Comparison of ENCODE assay signal across 27 cellular contexts in the genomic region with DNA sequence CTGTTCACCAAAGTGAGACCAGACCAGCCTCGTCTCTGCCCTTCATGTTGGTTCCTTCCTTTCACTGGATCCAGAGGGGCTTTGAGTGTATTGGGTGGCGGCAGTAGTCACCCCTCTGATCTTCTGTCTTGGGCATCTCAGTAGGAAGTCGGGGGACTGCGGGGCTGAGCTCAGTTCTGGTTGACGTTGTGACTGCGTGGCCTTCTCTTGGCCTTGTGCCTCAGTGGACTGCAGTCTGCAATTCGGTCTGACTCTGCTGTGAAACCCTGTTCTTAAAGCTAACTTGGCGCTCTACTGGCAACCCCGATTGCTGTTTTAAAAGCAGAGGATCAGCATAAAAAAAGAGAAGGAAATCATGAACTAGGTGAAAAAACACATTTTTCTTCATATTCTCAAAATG. TPM values are rescaled to one million over a fixed set of nuclear protein-coding genes. Genes with fewer than 3 reads are reported as not detected.
DNase-seq lines count a peak whose midpoint lies in the region; ATAC-seq, FAIRE-seq and TF ChIP-seq lines count a peak whose summit lies in the region.
"Had no signal": no experiment of that assay in that cellular context is flagged by ENCODE, and none has a peak within 500 bp of the region (broad histone marks: within the 10 kb centered on the region; RNA-seq: fewer than 3 reads in every experiment).

No MANE protein-coding gene starts in this region.

- H3K4me1 ChIP-seq in K562 (replicated peaks in 1 of 2; ENCODE audit: control insufficient read depth in 2 of 2, insufficient read depth in 2 of 2, low read length in 2 of 2) (peaks cover 0 to 23% of the 10 kb centered on the region in 2 experiments; a peak in 3 of 5 replicates), osteoblast (ENCODE audit: insufficient read depth, low read length) (no peaks in the 10 kb centered on the region), uterus (no peaks in the 10 kb centered on the region)
- H3K4me1 ChIP-seq: esophagus muscularis mucosa had no signal

- CTCF ChIA-PET in K562 (lab: Yijun Ruan, JAX; ENCODE audit: low intra/inter-chr PET ratio) = no interaction called here

- POLR2A ChIA-PET in K562 (lab: Yijun Ruan, JAX) = interaction anchor here (1.0 kb wide), 1 partner anchor 12 kb away, joined by 4 read pairs; no protein-coding TSS in a partner anchor

- H3K27ac ChIP-seq in K562 (ENCODE audit: extremely low read depth, low read depth, low read length) (no peak overlapping the region), osteoblast (ENCODE audit: low read depth, low read length) (no peak overlapping the region), uterus (no peak overlapping the region)
- H3K27ac ChIP-seq: esophagus muscularis mucosa, lower lobe of right lung had no signal

- H4K20me1 ChIP-seq in K562 (replicated peaks; ENCODE audit: control insufficient read depth, insufficient read depth, low read length) (no peaks in the 10 kb centered on the region), osteoblast (ENCODE audit: insufficient read depth, low read length) (no peaks in the 10 kb centered on the region)

- H3K9ac ChIP-seq in K562 (ENCODE audit: insufficient read depth in 1 of 2, low read depth in 2 of 2, low read length in 2 of 2) = no peak overlapping the region

- no peak overlapping the region for H3K4me3 ChIP-seq in K562
- no peak overlapping the region for H3K4me3 ChIP-seq in osteoblast (ENCODE audit: insufficient read depth, low read length)
- H3K4me3 ChIP-seq in uterus = no peak overlapping the region
- H3K4me3 ChIP-seq: esophagus muscularis mucosa, lower lobe of right lung had no signal

- no TSS peak for BruUV-seq in K562 (replicated peaks; lab: Mats Ljungman, UMichigan)

- in situ Hi-C loops in K562 (cut with MboI) = no loop called here

- DNase-seq in activated naive CD4-positive, alpha-beta T cell treated with anti-CD3 and anti-CD28 coated beads, Interleukin-2, amount 50 U/mL, for 72 hours (ENCODE audit: low spot score in 2 of 2) = peak in 1 of 2 donors; percentile 14
- DNase-seq in activated naive CD4-positive, alpha-beta T cell (lab: John Stamatoyannopoulos, UW) = no peak
- DNase-seq in K562 (ENCODE audit: extremely low read depth in 1 of 4, low spot score in 3 of 4) (no peak), osteoblast (ENCODE audit: insufficient read length, low spot score, missing footprints) (peak; percentile 63), uterus (peak; percentile 2 to 5), NCI-H2029 treated with DMSO at 0.1 percent for 48 hours (lab: John Stamatoyannopoulos, UW) (no peak)
- DNase-seq in activated T-cell treated with anti-CD3 and anti-CD28 coated beads, Interleukin-2, amount 50 U/mL, for 4 hours = no peak
- DNase-seq: activated CD4-positive, alpha-beta T cell treated with anti-CD3 and anti-CD28 coated beads, Interleukin-2, amount 10 ng/mL, durations not matched to agents 24 days and 14 days; activated naive CD8-positive, alpha-beta T cell treated with anti-CD3 and anti-CD28 coated beads for 36 hours; CD8-positive, alpha-beta memory T cell; foreskin fibroblast; HFFc6; NCI-H2107; NCI-H446; occipital lobe; SHP77 treated with DMSO at 0.1 percent for 48 hours; stimulated activated CD4-positive, alpha-beta T cell treated with anti-CD3 and anti-CD28 coated beads, Interleukin-15, amount 100 ng/mL, for 24 hours had no signal

- intact Hi-C loops in K562 (cut with micrococcal nuclease) = loop anchor here (10.0 kb wide), 1 partner anchor 46 kb away; no protein-coding TSS in a partner anchor
- intact Hi-C loops in uterus (cut with DNase I; ENCODE audit: low total_unique reads) = no loop called here

- H3K36me3 Mint-ChIP-seq in activated naive CD4-positive, alpha-beta T cell treated with anti-CD3 and anti-CD28 coated beads, Interleukin-2, amount 50 U/mL, for 72 hours = peaks cover 3 to 7% of the 10 kb centered on the region in 2 donors
- peaks cover 29% of the 10 kb centered on the region for H3K36me3 Mint-ChIP-seq in activated T-cell treated with anti-CD3 and anti-CD28 coated beads, Interleukin-2, amount 50 U/mL, for 4 hours (ENCODE audit: insufficient read depth)

- no peak overlapping the region for H3K4me2 ChIP-seq in K562 (ENCODE audit: insufficient read depth, low read length)
- no peak overlapping the region for H3K4me2 ChIP-seq in osteoblast (ENCODE audit: insufficient read depth, low read length)

- H3K79me2 ChIP-seq in K562 (ENCODE audit: control insufficient read depth, insufficient read depth, low read length) = no peaks in the 10 kb centered on the region
- no peaks in the 10 kb centered on the region for H3K79me2 ChIP-seq in osteoblast (ENCODE audit: insufficient read depth, low read length)

- H3K36me3 ChIP-seq in K562 (ENCODE audit: control insufficient read depth, insufficient read depth, low read length) (no peaks in the 10 kb centered on the region), osteoblast (ENCODE audit: insufficient read depth, low read length) (no peaks in the 10 kb centered on the region), uterus (no peaks in the 10 kb centered on the region)

- H2AFZ ChIP-seq in K562 (ENCODE audit: low read depth, low read length) (peak overlapping the region; percentile 54; the same call in 1 of the 2 replicates), osteoblast (ENCODE audit: low read length) (no peak overlapping the region)

- H3K4me1 Mint-ChIP-seq in activated T-cell treated with anti-CD3 and anti-CD28 coated beads, Interleukin-2, amount 50 U/mL, for 4 hours (ENCODE audit: low read depth) = no peaks in the 10 kb centered on the region
- H3K4me1 Mint-ChIP-seq: activated CD4-positive, alpha-beta T cell treated with anti-CD3 and anti-CD28 coated beads, Interleukin-2, amount 10 ng/mL, durations not matched to agents 24 days and 14 days; activated T-helper 17 cell treated with anti-CD3 and anti-CD28 coated beads, Interleukin-2, amount 50 U/mL, for 72 hours; CD8-positive, alpha-beta memory T cell; central memory CD8-positive, alpha-beta T cell; stimulated activated memory B cell treated with anti-CD40 and anti-IgM and Interleukin-4, amounts not matched to agents 10 μg/mL and 1 μg/mL and 100 μg/mL, for 72 hours had no signal

- H3K9me3 ChIP-seq in K562 (replicated peaks; ENCODE audit: control insufficient read depth, insufficient read depth, low read depth, low read length) (no peaks in the 10 kb centered on the region), osteoblast (ENCODE audit: low read depth, low read length) (no peaks in the 10 kb centered on the region), uterus (no peaks in the 10 kb centered on the region)
- H3K9me3 ChIP-seq: esophagus muscularis mucosa, lower lobe of right lung had no signal

- TF ChIP-seq RAD21 in K562 (CRISPR knock-in tag; conservative IDR thresholded peaks at IDR 0.05 in 1 of 2, IDR thresholded peaks at IDR 0.05 in 1 of 2) = no peak

- no peaks in the 10 kb centered on the region for H3K9me3 Mint-ChIP-seq in activated naive CD4-positive, alpha-beta T cell treated with anti-CD3 and anti-CD28 coated beads, Interleukin-2, amount 50 U/mL, for 72 hours
- H3K9me3 Mint-ChIP-seq in activated T-cell treated with anti-CD3 and anti-CD28 coated beads, Interleukin-2, amount 50 U/mL, for 4 hours = no peaks in the 10 kb centered on the region
- H3K9me3 Mint-ChIP-seq: activated CD4-positive, alpha-beta T cell treated with anti-CD3 and anti-CD28 coated beads, Interleukin-2, amount 10 ng/mL, durations not matched to agents 24 days and 14 days; activated naive CD8-positive, alpha-beta T cell treated with anti-CD3 and anti-CD28 coated beads for 36 hours; activated T-helper 17 cell treated with anti-CD3 and anti-CD28 coated beads, Interleukin-2, amount 50 U/mL, for 72 hours; CD8-positive, alpha-beta memory T cell; central memory CD8-positive, alpha-beta T cell; IgD-negative memory B cell; naive thymus-derived CD8-positive, alpha-beta T cell; stimulated activated memory B cell treated with anti-CD40 and anti-IgM and Interleukin-4, amounts not matched to agents 10 μg/mL and 1 μg/mL and 100 μg/mL, for 72 hours; T-helper 2 cell treated with Interferon-gamma antibody and Interleukin-4, amounts not matched to agents 5 μg/mL and 100 μg/mL, for 36 hours had no signal

- H3K27me3 ChIP-seq in K562 (ENCODE audit: control insufficient read depth in 2 of 2, insufficient read depth in 2 of 2, low read length in 2 of 2) (peaks cover 24 to 82% of the 10 kb centered on the region in 2 experiments), osteoblast (ENCODE audit: insufficient read depth, low read length) (no peaks in the 10 kb centered on the region), uterus (no peaks in the 10 kb centered on the region)
- H3K27me3 ChIP-seq: esophagus muscularis mucosa had no signal

- 22% methylated on average over 9 of the region's 9 CpGs for WGBS in K562 (ENCODE audit: insufficient coverage, low coverage, missing lambda C conversion rate)

- H3K9me1 ChIP-seq in K562 (ENCODE audit: control insufficient read depth, insufficient read depth, low read length) = no peaks in the 10 kb centered on the region

- peak overlapping the region; percentile 33 to 70 for H3K27ac Mint-ChIP-seq in activated naive CD4-positive, alpha-beta T cell treated with anti-CD3 and anti-CD28 coated beads, Interleukin-2, amount 50 U/mL, for 72 hours
- H3K27ac Mint-ChIP-seq: activated CD4-positive, alpha-beta T cell treated with anti-CD3 and anti-CD28 coated beads, Interleukin-2, amount 10 ng/mL, durations not matched to agents 24 days and 14 days; activated naive CD8-positive, alpha-beta T cell treated with anti-CD3 and anti-CD28 coated beads for 36 hours; activated T-helper 17 cell treated with anti-CD3 and anti-CD28 coated beads, Interleukin-2, amount 50 U/mL, for 72 hours; HFFc6; stimulated activated memory B cell treated with anti-CD40 and anti-IgM and Interleukin-4, amounts not matched to agents 10 μg/mL and 1 μg/mL and 100 μg/mL, for 72 hours; T-helper 2 cell treated with Interferon-gamma antibody and Interleukin-4, amounts not matched to agents 5 μg/mL and 100 μg/mL, for 36 hours had no signal

- no peak overlapping the region for H3K4me3 Mint-ChIP-seq in activated T-cell treated with anti-CD3 and anti-CD28 coated beads, Interleukin-2, amount 50 U/mL, for 4 hours
- H3K4me3 Mint-ChIP-seq: activated CD4-positive, alpha-beta T cell treated with anti-CD3 and anti-CD28 coated beads, Interleukin-2, amount 10 ng/mL, durations not matched to agents 24 days and 14 days; activated naive CD8-positive, alpha-beta T cell treated with anti-CD3 and anti-CD28 coated beads for 36 hours; activated T-helper 17 cell treated with anti-CD3 and anti-CD28 coated beads, Interleukin-2, amount 50 U/mL, for 72 hours; CD8-positive, alpha-beta memory T cell; central memory CD8-positive, alpha-beta T cell; HFFc6; IgD-negative memory B cell; naive thymus-derived CD8-positive, alpha-beta T cell; stimulated activated memory B cell treated with anti-CD40 and anti-IgM and Interleukin-4, amounts not matched to agents 10 μg/mL and 1 μg/mL and 100 μg/mL, for 72 hours; T-helper 2 cell treated with Interferon-gamma antibody and Interleukin-4, amounts not matched to agents 5 μg/mL and 100 μg/mL, for 36 hours had no signal

- no peaks in the 10 kb centered on the region for H3K27me3 Mint-ChIP-seq in activated T-cell treated with anti-CD3 and anti-CD28 coated beads, Interleukin-2, amount 50 U/mL, for 4 hours (ENCODE audit: low read depth)
- H3K27me3 Mint-ChIP-seq: activated CD4-positive, alpha-beta T cell treated with anti-CD3 and anti-CD28 coated beads, Interleukin-2, amount 10 ng/mL, durations not matched to agents 24 days and 14 days; activated naive CD8-positive, alpha-beta T cell treated with anti-CD3 and anti-CD28 coated beads for 36 hours; activated T-helper 17 cell treated with anti-CD3 and anti-CD28 coated beads, Interleukin-2, amount 50 U/mL, for 72 hours; CD8-positive, alpha-beta memory T cell; central memory CD8-positive, alpha-beta T cell; IgD-negative memory B cell; naive thymus-derived CD8-positive, alpha-beta T cell; stimulated activated memory B cell treated with anti-CD40 and anti-IgM and Interleukin-4, amounts not matched to agents 10 μg/mL and 1 μg/mL and 100 μg/mL, for 72 hours had no signal

- no peak for TF ChIP-seq CTCF in K562 (IDR thresholded peaks at IDR 0.05 in 2 of 3, conservative IDR thresholded peaks at IDR 0.05 in 1 of 3; ENCODE audit: insufficient read depth in 2 of 3, low read depth in 1 of 3, low read length in 3 of 3)
- TF ChIP-seq CTCF in osteoblast (IDR thresholded peaks at IDR 0.05; ENCODE audit: extremely low read depth, low read depth, low read length) = no peak
- no peak for TF ChIP-seq CTCF in uterus (IDR thresholded peaks at IDR 0.05)

- no peak for FAIRE-seq in K562 (lab: Jason Lieb, UNC)
- FAIRE-seq: H1, RCC 7860 had no signal

- no peak for TF ChIP-seq POLR2A in K562 (conservative IDR thresholded peaks at IDR 0.05)
- no peak for TF ChIP-seq POLR2A in uterus (IDR thresholded peaks at IDR 0.05)

- ATAC-seq in activated naive CD4-positive, alpha-beta T cell treated with anti-CD3 and anti-CD28 coated beads, Interleukin-2, amount 50 U/mL, for 72 hours = no peak
- ATAC-seq in K562 = no peak
- no peak for ATAC-seq in activated T-cell treated with anti-CD3 and anti-CD28 coated beads, Interleukin-2, amount 50 U/mL, for 4 hours
- ATAC-seq: activated T-helper 17 cell treated with anti-CD3 and anti-CD28 coated beads, Interleukin-2, amount 50 U/mL, for 72 hours; naive thymus-derived CD8-positive, alpha-beta T cell; stimulated activated memory B cell treated with anti-CD40 and anti-IgM and Interleukin-4, amounts not matched to agents 10 μg/mL and 1 μg/mL and 100 μg/mL, for 72 hours had no signal

- TF ChIP-seq EP300 in K562 (IDR thresholded peaks at IDR 0.05; ENCODE audit: low read length) = no peak

RNA-seq across cellular contexts. Expression of gene SLC37A1, which starts 56.7 kb away (rescaled TPM):
- 10 to 100 TPM; 15.2 to 20.6 TPM for total RNA-seq in activated naive CD4-positive, alpha-beta T cell treated with anti-CD3 and anti-CD28 coated beads, Interleukin-2, amount 50 U/mL, for 72 hours
- total RNA-seq in K562 (2011; cell fraction: chromatin; rRNA removed; ENCODE audit: low replicate concordance) = 4.6 and 9.1 TPM in 2 replicates
- 5.5 and 5.9 TPM in 2 replicates for total RNA-seq in K562 (2011; cell fraction: nucleolus; rRNA removed)
- 5.6 and 6.5 TPM in 2 replicates for total RNA-seq in K562 (2011; cell fraction: nucleoplasm; rRNA removed)
- 0.33 and 1.4 TPM in 2 replicates for total RNA-seq in K562 (2014; rRNA removed)
- total RNA-seq in K562 (2014; rRNA removed; fragmentation: Illumina TruSeq; extraction: Trizol) = 0.10 and 0.15 TPM in 2 replicates
- total RNA-seq in K562 (2015; rRNA removed; fragmentation: Illumina TruSeq; extraction: Trizol) = 0.40 and 0.79 TPM in 2 replicates
- 0.40 and 0.60 TPM in 2 replicates for total RNA-seq in K562 (2021)
- polyA plus RNA-seq in K562 (2011; rRNA removed) = 3.4 and 4.5 TPM in 2 replicates
- 2.8 and 3.2 TPM in 2 replicates for polyA plus RNA-seq in K562 (2011; cell fraction: cytosol; rRNA removed)
- 10.8 and 11.2 TPM in 2 replicates for polyA plus RNA-seq in K562 (2011; cell fraction: nucleus; rRNA removed)
- 0.43 and 1.8 TPM in 2 replicates for polyA plus RNA-seq in K562 (2012)
- polyA plus RNA-seq in K562 (2014; fragmentation: Illumina TruSeq; extraction: Trizol) = 0.45 and 0.65 TPM in 2 replicates
- polyA plus RNA-seq in K562 (2014; fragmentation: Nextera tagmentation; extraction: Ambion mirVana) = under 1 TPM; 0.06 to 0.20 TPM
- 0.09 and 0.24 TPM in 2 replicates for polyA plus RNA-seq in K562 (2014; rRNA removed)
- polyA minus RNA-seq in K562 (2011; rRNA and poly(A)+ RNA removed) = 3.8 and 6.7 TPM in 2 replicates
- 2.5 and 2.6 TPM in 2 replicates for polyA minus RNA-seq in K562 (2011; cell fraction: cytosol; rRNA and poly(A)+ RNA removed)
- 8.3 and 11.8 TPM in 2 replicates for polyA minus RNA-seq in K562 (2011; cell fraction: nucleus; rRNA and poly(A)+ RNA removed)
- total RNA-seq in osteoblast = 5.9 and 6.9 TPM in 2 replicates
- 1 to 10 TPM; 2.3 to 8.8 (median 6.3) TPM for total RNA-seq in uterus
- 10 to 100 TPM; 16.3 to 22.1 (median 20.2) TPM for total RNA-seq in activated T-cell treated with anti-CD3 and anti-CD28 coated beads, Interleukin-2, amount 50 U/mL, for 4 hours
- total RNA-seq: HFFc6 had no signal

Comparison
In these comparisons a context has a peak if more than half of its experiments do, and no peak if none do; other contexts are left out.
1. DNase-seq: peak in osteoblast (single experiment) and uterus (2 of 2); none in activated naive CD4-positive, alpha-beta T cell (0 of 4), K562 (0 of 4), activated T-cell treated with anti-CD3 and anti-CD28 coated beads, Interleukin-2, amount 50 U/mL, for 4 hours (single experiment) and NCI-H2029 treated with DMSO at 0.1 percent for 48 hours (single experiment).